ENCODE assay signal across 26 cellular contexts in the genomic region with DNA sequence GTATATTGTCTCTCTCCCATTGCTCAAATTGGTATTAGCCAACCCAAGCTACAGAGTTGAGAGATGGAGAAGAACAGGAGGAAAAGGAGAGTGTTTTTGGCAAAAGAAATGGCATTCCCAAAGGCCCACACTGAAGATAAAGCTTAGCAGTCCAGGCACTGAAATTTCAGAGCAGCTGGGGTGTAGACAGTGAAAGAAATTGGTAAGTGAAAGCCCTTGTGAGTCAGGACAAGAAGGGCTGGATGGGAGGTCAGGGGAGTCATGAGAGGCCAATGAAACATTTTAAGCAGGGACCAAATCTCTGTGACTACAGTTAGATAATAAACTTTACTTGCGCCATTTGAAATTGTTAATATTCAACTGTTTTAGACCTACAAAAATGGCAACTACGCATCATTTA.
"Had no signal": no experiment of that assay in that cellular context is flagged by ENCODE, and none has a peak within 500 bp of the region (broad histone marks: within the 10 kb centered on the region; RNA-seq: fewer than 3 reads in every experiment).

No MANE protein-coding gene starts in this region.

- H3K27ac ChIP-seq: brain microvascular endothelial cell, cardiac muscle cell, Peyer's patch, RWPE1, SK-N-MC had no signal

- H3K9me3 ChIP-seq: Peyer's patch had no signal

- H3K4me3 ChIP-seq: cardiac muscle cell, K562, Peyer's patch, SK-N-MC had no signal

- H3K27me3 ChIP-seq: brain microvascular endothelial cell, cardiac muscle cell, Peyer's patch had no signal

- DNase-seq: activated B cell treated with CpG ODN at 0.5 μM for 24 hours; activated CD4-positive, alpha-beta T cell treated with anti-CD3 and anti-CD28 coated beads for 1 hour; activated CD4-positive, alpha-beta T cell treated with anti-CD3 and anti-CD28 coated beads, Interleukin-2, amount 10 ng/mL, durations not matched to agents 24 days and 14 days; activated CD4-positive, alpha-beta T cell treated with anti-CD3 and anti-CD28 coated beads, Interleukin-2, amount 50 U/mL, for 48 hours; activated CD8-positive, alpha-beta memory T cell treated with anti-CD3 and anti-CD28 coated beads, Interleukin-2, amount 10 ng/mL, durations not matched to agents 7 days and 5 days; activated effector memory CD4-positive, alpha-beta T cell treated with Interleukin-2 at 50 U/mL for 16 hours; activated naive CD4-positive, alpha-beta T cell treated with anti-CD3 and anti-CD28 coated beads for 36 hours; activated T-cell treated with anti-CD3 and anti-CD28 coated beads, Interleukin-2, amount 50 U/mL, for 24 hours; amygdala; brain microvascular endothelial cell; Karpas-422; NCI-H1048; NCI-H146; NCI-H187 treated with DMSO at 0.1 percent for 48 hours; NCI-H2081 treated with DMSO at 0.1 percent for 48 hours; NCI-H446; NCI-H524; Peyer's patch; SIG-M5; T-cell; T-helper 2 cell; T1000 had no signal

- H3K4me1 ChIP-seq: Peyer's patch had no signal

- H3K36me3 ChIP-seq: brain microvascular endothelial cell, cardiac muscle cell, Peyer's patch had no signal

- ATAC-seq: activated CD8-positive, alpha-beta memory T cell treated with anti-CD3 and anti-CD28 coated beads, Interleukin-2, amount 10 ng/mL, durations not matched to agents 7 days and 5 days; K562; T-cell had no signal
